11 cellular contexts compared by ENCODE assay signal in genomic region chr16:69166946-69167930, GRCh38. TPM values are rescaled to one million over a fixed set of nuclear protein-coding genes. Genes with fewer than 3 reads are reported as not detected.
DNase-seq lines count a peak whose midpoint lies in the region; ATAC-seq, FAIRE-seq and TF ChIP-seq lines count a peak whose summit lies in the region.
"Had no signal": no experiment of that assay in that cellular context is flagged by ENCODE, and none has a peak within 500 bp of the region (broad histone marks: within the 10 kb centered on the region; RNA-seq: fewer than 3 reads in every experiment).

No MANE protein-coding gene starts in this region.

- H3K14ac ChIP-seq in neuronal stem cell (ENCODE audit: low read length), result no peak overlapping the region

- CTCF ChIA-PET in CD4-positive, alpha-beta T cell (lab: Charles Lee), result interaction anchor here (1.9 kb wide), 1 partner anchor 17 kb away, joined by 6 read pairs; no protein-coding TSS in a partner anchor

- no peak overlapping the region for H2BK5ac ChIP-seq in neuronal stem cell (ENCODE audit: low read length)

- H2BK120ac ChIP-seq in neuronal stem cell (ENCODE audit: low read depth, low read length), result no peak overlapping the region

- no peak for ATAC-seq in CD4-positive, alpha-beta T cell (ENCODE audit: poor library complexity)
- no peak for ATAC-seq in GM21515 (IDR thresholded peaks at IDR 0.05; ENCODE audit: unreplicated experiment)

- no peaks in the 10 kb centered on the region for H3K9me3 Mint-ChIP-seq in CD4-positive, alpha-beta T cell
- no peaks in the 10 kb centered on the region for H3K9me3 Mint-ChIP-seq in activated naive CD8-positive, alpha-beta T cell (ENCODE audit: low read depth)

- no peaks in the 10 kb centered on the region for H3K79me1 ChIP-seq in neuronal stem cell (ENCODE audit: low read depth, low read length)

- intact Hi-C loops in CD4-positive, alpha-beta T cell (cut with DNase I, micrococcal nuclease), result no loop called here

- POLR2A ChIA-PET in CD4-positive, alpha-beta T cell (lab: Charles Lee), result interaction anchor here (0.6 to 2.1 kb wide), 4 partner anchors 20 to 647 kb away, joined by 3 to 20 read pairs (median 4); partner anchors contain the start of gene SNTB2

- TF ChIP-seq CTCF in CD4-positive, alpha-beta T cell (IDR thresholded peaks at IDR 0.05), result no peak

- no peaks in the 10 kb centered on the region for H3K27me3 ChIP-seq in CD4-positive, alpha-beta T cell (ENCODE audit: control insufficient read depth, insufficient read depth, low read length)
- no peaks in the 10 kb centered on the region for H3K27me3 ChIP-seq in neuronal stem cell (ENCODE audit: control insufficient read depth in 3 of 3, insufficient read depth in 3 of 3, low read depth in 1 of 3, low read length in 3 of 3)

- no peak overlapping the region for H4K8ac ChIP-seq in neuronal stem cell (ENCODE audit: low read depth, low read length)

- H3K4me2 ChIP-seq in neuronal stem cell (ENCODE audit: insufficient read depth, low read length, poor library complexity, severe bottlenecking), result no peak overlapping the region

- H2BK12ac ChIP-seq in neuronal stem cell (ENCODE audit: low read length), result no peak overlapping the region

- H3K4me3 ChIP-seq in neuronal stem cell (ENCODE audit: low read length in 2 of 2), result no peak overlapping the region

- H3K4me1 ChIP-seq in neuronal stem cell (ENCODE audit: control insufficient read depth in 2 of 2, insufficient read depth in 1 of 2, low read depth in 1 of 2, low read length in 2 of 2), result peaks cover 0 to 3% of the 10 kb centered on the region in 2 donors

- H2BK15ac ChIP-seq in neuronal stem cell (ENCODE audit: low read length), result no peak overlapping the region

- no peak overlapping the region for H2AFZ ChIP-seq in neuronal stem cell (ENCODE audit: low read length)

- DNase-seq in CD4-positive, alpha-beta T cell, result no peak
- DNase-seq in H54 (ENCODE audit: insufficient read length, low spot score) (no peak), iris pigment epithelial cell (ENCODE audit: low read depth) (peak; percentile 37), neuronal stem cell (ENCODE audit: low spot score) (no peak), NCI-H446 (lab: John Stamatoyannopoulos, UW) (no peak)
- DNase-seq: MV-4-11, posterior cingulate gyrus had no signal

- WGBS in neuronal stem cell (ENCODE audit: extremely low coverage in 2 of 2, insufficient read length in 2 of 2, insufficient replicate concordance in 1 of 2), 2 donors, result no CpG with 5 or more reads among the region's 7 CpGs

- H3K27ac ChIP-seq in CD4-positive, alpha-beta T cell (ENCODE audit: low read depth, low read length), result no peak overlapping the region
- no peak overlapping the region for H3K27ac ChIP-seq in neuronal stem cell (replicated peaks; ENCODE audit: low read length)

- TF ChIP-seq POLR2A in H54 (IDR thresholded peaks at IDR 0.05; ENCODE audit: low read depth, low read length), result no peak

- no peak overlapping the region for H3K9ac ChIP-seq in neuronal stem cell (ENCODE audit: low read depth, low read length, poor library complexity)

- H3K27ac Mint-ChIP-seq in CD4-positive, alpha-beta T cell, result peak overlapping the region; percentile 50
- peak overlapping the region; percentile 94 for H3K27ac Mint-ChIP-seq in activated naive CD8-positive, alpha-beta T cell
- H3K27ac Mint-ChIP-seq: CD14-positive monocyte had no signal

- peak; percentile 90 for FAIRE-seq in H54 (lab: Jason Lieb, UNC)
- FAIRE-seq: endometrium had no signal

- H3K4ac ChIP-seq in neuronal stem cell (ENCODE audit: low read length), result no peak overlapping the region

- H3K4me3 Mint-ChIP-seq in CD4-positive, alpha-beta T cell, result no peak overlapping the region
- H3K4me3 Mint-ChIP-seq in activated naive CD8-positive, alpha-beta T cell, result peak overlapping the region; percentile 81
- H3K4me3 Mint-ChIP-seq: CD14-positive monocyte had no signal

- H2AK5ac ChIP-seq in neuronal stem cell (ENCODE audit: low read depth, low read length), result no peak overlapping the region

- peaks cover 23% of the 10 kb centered on the region for H3K4me1 Mint-ChIP-seq in CD4-positive, alpha-beta T cell (ENCODE audit: low read depth)
- peaks cover 42% of the 10 kb centered on the region for H3K4me1 Mint-ChIP-seq in activated naive CD8-positive, alpha-beta T cell (ENCODE audit: low read depth)

- no peak overlapping the region for H3K23ac ChIP-seq in neuronal stem cell (ENCODE audit: low read depth, low read length, poor library complexity)

- no peaks in the 10 kb centered on the region for H3K9me3 ChIP-seq in CD4-positive, alpha-beta T cell (ENCODE audit: control insufficient read depth, low read length)
- no peaks in the 10 kb centered on the region for H3K9me3 ChIP-seq in neuronal stem cell (replicated peaks in 1 of 2; ENCODE audit: control insufficient read depth in 2 of 2, insufficient read depth in 1 of 2, low read depth in 1 of 2, low read length in 2 of 2)

- H3K36me3 ChIP-seq in neuronal stem cell (replicated peaks in 1 of 2; ENCODE audit: control insufficient read depth in 2 of 2, insufficient read depth in 2 of 2, low read length in 2 of 2), result peaks cover 27 to 86% of the 10 kb centered on the region in 2 donors

- no peaks in the 10 kb centered on the region for H3K27me3 Mint-ChIP-seq in CD4-positive, alpha-beta T cell
- no peaks in the 10 kb centered on the region for H3K27me3 Mint-ChIP-seq in activated naive CD8-positive, alpha-beta T cell

- no peak overlapping the region for H3K18ac ChIP-seq in neuronal stem cell (ENCODE audit: low read length)

- no peak overlapping the region for H4K91ac ChIP-seq in neuronal stem cell (ENCODE audit: low read depth, low read length, poor library complexity)

- peaks cover 78% of the 10 kb centered on the region for H3K36me3 Mint-ChIP-seq in CD4-positive, alpha-beta T cell (ENCODE audit: low read depth)
- H3K36me3 Mint-ChIP-seq in activated naive CD8-positive, alpha-beta T cell, result peaks cover 14% of the 10 kb centered on the region

RNA-seq across cellular contexts. Expression of gene SNTB2, which starts 19.7 kb away (rescaled TPM):
- total RNA-seq in CD4-positive, alpha-beta T cell, result 10 to 100 TPM; 10.1 to 11.4 TPM
- 8.1 TPM for polyA plus RNA-seq in neuronal stem cell (2013, experiment 1 of 2)
- 8.8 TPM for polyA plus RNA-seq in neuronal stem cell (2013, experiment 2 of 2)

RNA-seq across cellular contexts. Expression of gene UTP4, which starts 34.8 kb away (rescaled TPM):
- total RNA-seq in CD4-positive, alpha-beta T cell, result 10 to 100 TPM; 40.1 to 40.3 TPM
- 23.3 TPM for polyA plus RNA-seq in neuronal stem cell (2013, experiment 1 of 2)
- polyA plus RNA-seq in neuronal stem cell (2013, experiment 2 of 2), result 24.2 TPM

RNA-seq across cellular contexts. Expression of gene CHTF8, which starts 34.9 kb away (rescaled TPM):
- total RNA-seq in CD4-positive, alpha-beta T cell, result 10 to 100 TPM; 25.8 to 28.5 TPM
- polyA plus RNA-seq in neuronal stem cell (2013, experiment 1 of 2), result 95.4 TPM
- 91.8 TPM for polyA plus RNA-seq in neuronal stem cell (2013, experiment 2 of 2)
